18 cellular contexts compared by ENCODE assay signal in the genomic region with DNA sequence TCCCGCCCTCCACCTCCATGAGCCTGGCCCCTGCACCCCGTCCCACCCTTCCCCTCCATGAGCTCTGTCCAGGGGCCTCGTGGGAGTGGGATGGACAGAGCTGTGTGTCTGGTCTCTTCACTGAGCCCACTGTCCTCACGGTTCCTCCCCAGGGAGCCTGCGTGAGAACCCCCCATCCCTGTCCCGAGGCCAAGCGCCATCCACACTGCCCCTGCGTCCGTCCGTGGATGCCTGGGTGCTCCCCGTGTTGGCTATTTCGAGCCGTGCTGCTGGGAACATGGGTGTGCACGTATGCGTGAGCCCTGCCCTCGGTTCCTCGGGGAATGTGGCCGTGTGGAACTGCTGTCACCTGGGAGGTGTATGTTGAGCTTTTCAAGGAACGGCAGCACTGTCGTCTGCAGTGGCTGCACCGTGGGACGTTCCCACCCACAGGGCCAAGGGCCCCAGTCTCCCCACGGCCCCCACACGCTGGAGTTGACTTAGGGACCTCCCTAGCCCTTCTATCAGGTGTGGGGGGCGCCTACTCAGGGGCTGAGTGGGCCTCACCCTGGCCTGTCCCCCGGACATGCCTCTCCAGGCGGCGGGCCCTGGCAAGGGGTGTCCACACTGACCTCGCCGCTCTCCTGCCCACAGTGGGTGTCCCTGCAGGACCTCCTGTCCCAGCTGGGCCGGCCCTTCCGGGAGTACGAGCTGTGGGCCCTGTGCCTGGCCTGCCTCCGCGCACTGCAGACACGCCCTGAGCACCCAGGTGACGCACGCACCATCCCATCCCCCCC. TPM values are rescaled to one million over a fixed set of nuclear protein-coding genes. Genes with fewer than 3 reads are reported as not detected.
DNase-seq lines count a peak whose midpoint lies in the region; ATAC-seq and TF ChIP-seq lines count a peak whose summit lies in the region.
"Had no signal": no experiment of that assay in that cellular context is flagged by ENCODE, and none has a peak within 500 bp of the region (broad histone marks: within the 10 kb centered on the region; RNA-seq: fewer than 3 reads in every experiment).

No MANE protein-coding gene starts in this region.

- CTCF ChIA-PET in Caco-2 (lab: Charles Lee) = no interaction called here

- H3K27ac Mint-ChIP-seq in glutamatergic neuron (ENCODE audit: unreplicated experiment) (no peak overlapping the region), Caco-2 (ENCODE audit: unreplicated experiment) (no peak overlapping the region)
- no peak overlapping the region for H3K27ac Mint-ChIP-seq in stimulated activated memory B cell treated with anti-CD40 and anti-IgM and Interleukin-4, amounts not matched to agents 10 μg/mL and 1 μg/mL and 100 μg/mL, for 72 hours
- H3K27ac Mint-ChIP-seq: B cell; CD4-positive, alpha-beta memory T cell; HFFc6 had no signal

- peaks cover 25% of the 10 kb centered on the region; the same call in 1 of the 2 replicates for H4K20me1 ChIP-seq in BLaER1

- H3K36me3 Mint-ChIP-seq in glutamatergic neuron (ENCODE audit: unreplicated experiment) (peaks cover 10% of the 10 kb centered on the region), Caco-2 (ENCODE audit: insufficient read depth, unreplicated experiment) (no peaks in the 10 kb centered on the region)
- H3K36me3 Mint-ChIP-seq in stimulated activated memory B cell treated with anti-CD40 and anti-IgM and Interleukin-4, amounts not matched to agents 10 μg/mL and 1 μg/mL and 100 μg/mL, for 72 hours = no peaks in the 10 kb centered on the region
- H3K36me3 Mint-ChIP-seq: CD4-positive, alpha-beta memory T cell had no signal

- H3K27me3 Mint-ChIP-seq in glutamatergic neuron (ENCODE audit: unreplicated experiment) (peaks cover 6% of the 10 kb centered on the region), Caco-2 (ENCODE audit: insufficient read depth, unreplicated experiment) (peaks cover 13% of the 10 kb centered on the region)
- H3K27me3 Mint-ChIP-seq in stimulated activated memory B cell treated with anti-CD40 and anti-IgM and Interleukin-4, amounts not matched to agents 10 μg/mL and 1 μg/mL and 100 μg/mL, for 72 hours = peaks cover 13% of the 10 kb centered on the region
- H3K27me3 Mint-ChIP-seq: B cell had no signal

- POLR2A ChIA-PET in Caco-2 (lab: Charles Lee) = no interaction called here

- DNase-seq in Right ventricle myocardium inferior (ENCODE audit: missing footprints) = peak; percentile 50
- DNase-seq in right atrium auricular region (ENCODE audit: low spot score) = no peak
- DNase-seq in glutamatergic neuron = peak; percentile 14
- no peak for DNase-seq in Caco-2
- DNase-seq in NCI-H524 treated with DMSO at 0.1 percent for 48 hours (lab: John Stamatoyannopoulos, UW) = no peak
- DNase-seq: C1 segment of cervical spinal cord; CD4-positive, alpha-beta memory T cell; COR-L47; DMS153; DND-41; GOT3; HFFc6 had no signal

- TF ChIP-seq CTCF in right atrium auricular region (IDR thresholded peaks at IDR 0.05) (no peak), glutamatergic neuron (IDR thresholded peaks at IDR 0.05; ENCODE audit: partially characterized antibody, unreplicated experiment) (no peak), Caco-2 (IDR thresholded peaks at IDR 0.05; ENCODE audit: insufficient read depth in 1 of 2, low read depth in 1 of 2, low read length in 1 of 2, severe bottlenecking in 1 of 2, unreplicated experiment in 1 of 2) (no peak)

- H3K4me3 ChIP-seq in right atrium auricular region (no peak overlapping the region), BLaER1 (no peak overlapping the region), Caco-2 (ENCODE audit: low read depth, low read length) (no peak overlapping the region)
- H3K4me3 ChIP-seq: HAP-1 had no signal

- no peak overlapping the region for H3K9ac ChIP-seq in BLaER1

- H3K4me3 Mint-ChIP-seq in glutamatergic neuron (ENCODE audit: unreplicated experiment) (no peak overlapping the region), Caco-2 (ENCODE audit: unreplicated experiment) (no peak overlapping the region)
- no peak overlapping the region for H3K4me3 Mint-ChIP-seq in stimulated activated memory B cell treated with anti-CD40 and anti-IgM and Interleukin-4, amounts not matched to agents 10 μg/mL and 1 μg/mL and 100 μg/mL, for 72 hours
- H3K4me3 Mint-ChIP-seq: B cell; CD4-positive, alpha-beta memory T cell; HFFc6 had no signal

- no peaks in the 10 kb centered on the region for H3K27me3 ChIP-seq in right atrium auricular region
- peaks cover 3% of the 10 kb centered on the region; the same call in 1 of the 2 replicates for H3K27me3 ChIP-seq in BLaER1
- H3K27me3 ChIP-seq in Caco-2 (replicated peaks; ENCODE audit: control insufficient read depth, insufficient read depth, low read length) = no peaks in the 10 kb centered on the region; the same call in 1 of the 2 replicates

- BruUV-seq in Caco-2 (replicated peaks; lab: Mats Ljungman, UMichigan) = no TSS peak

- H3K9me3 Mint-ChIP-seq in glutamatergic neuron (ENCODE audit: unreplicated experiment) (peaks cover 13% of the 10 kb centered on the region), Caco-2 (ENCODE audit: unreplicated experiment) (peaks cover 13% of the 10 kb centered on the region)
- peaks cover 8% of the 10 kb centered on the region for H3K9me3 Mint-ChIP-seq in stimulated activated memory B cell treated with anti-CD40 and anti-IgM and Interleukin-4, amounts not matched to agents 10 μg/mL and 1 μg/mL and 100 μg/mL, for 72 hours

- peaks cover 0 to 7% of the 10 kb centered on the region in 2 donors for H3K9me3 ChIP-seq in right atrium auricular region
- peaks cover 11% of the 10 kb centered on the region; the same call in 1 of the 2 replicates for H3K9me3 ChIP-seq in BLaER1
- peaks cover 4% of the 10 kb centered on the region for H3K9me3 ChIP-seq in Caco-2

- H3K36me3 ChIP-seq in right atrium auricular region (no peaks in the 10 kb centered on the region), BLaER1 (no peaks in the 10 kb centered on the region), Caco-2 (ENCODE audit: control insufficient read depth, insufficient read depth, low read length) (no peaks in the 10 kb centered on the region)
- H3K36me3 ChIP-seq: HAP-1 had no signal

- peak overlapping the region; percentile 75 for H3K4me2 ChIP-seq in BLaER1

- intact Hi-C loops in Right ventricle myocardium inferior (cut with DNase I) = no loop called here
- intact Hi-C loops in Caco-2 (cut with micrococcal nuclease; ENCODE audit: unreplicated experiment) = no loop called here

- H3K27ac ChIP-seq in right atrium auricular region = no peak overlapping the region
- 0 out of 2 replicates have a peak overlapping the region, but pooled peaks have one; percentile 1 for H3K27ac ChIP-seq in BLaER1
- H3K27ac ChIP-seq: 22Rv1 had no signal

- ATAC-seq in Right ventricle myocardium inferior (no peak), HG03442 (IDR thresholded peaks at IDR 0.05; ENCODE audit: unreplicated experiment) (no peak)
- peak; percentile 13 for ATAC-seq in stimulated activated memory B cell treated with anti-CD40 and anti-IgM and Interleukin-4, amounts not matched to agents 10 μg/mL and 1 μg/mL and 100 μg/mL, for 72 hours

- H3K4me1 Mint-ChIP-seq in glutamatergic neuron (ENCODE audit: low read depth, unreplicated experiment) (peaks cover 8% of the 10 kb centered on the region), Caco-2 (ENCODE audit: low read depth, unreplicated experiment) (no peaks in the 10 kb centered on the region)
- H3K4me1 Mint-ChIP-seq in stimulated activated memory B cell treated with anti-CD40 and anti-IgM and Interleukin-4, amounts not matched to agents 10 μg/mL and 1 μg/mL and 100 μg/mL, for 72 hours = no peaks in the 10 kb centered on the region
- H3K4me1 Mint-ChIP-seq: B cell; CD4-positive, alpha-beta memory T cell had no signal

- H3K4me1 ChIP-seq in right atrium auricular region (no peaks in the 10 kb centered on the region), BLaER1 (peaks cover 61% of the 10 kb centered on the region), Caco-2 (no peaks in the 10 kb centered on the region)
- H3K4me1 ChIP-seq: HAP-1 had no signal

RNA-seq across cellular contexts. Expression of gene KNDC1, which starts 28.1 kb away (rescaled TPM):
- total RNA-seq in Right ventricle myocardium inferior (not detected), right atrium auricular region (1 to 10 TPM in 1 of 2 donors, under 1 TPM in 1; 0.59 to 1.8 TPM), glutamatergic neuron (ENCODE audit: unreplicated experiment) (7.4 TPM), Caco-2 (2022) (1.5 and 3.2 TPM in 2 replicates)

RNA-seq across cellular contexts. Expression of gene UTF1, which starts 41.9 kb away (rescaled TPM):
- total RNA-seq in Right ventricle myocardium inferior (not detected), right atrium auricular region (not detected), glutamatergic neuron (ENCODE audit: unreplicated experiment) (0.61 TPM), Caco-2 (2022) (not detected in 2 replicates)
- total RNA-seq: CD4-positive, alpha-beta memory T cell; HFFc6 had no signal

RNA-seq across cellular contexts. Expression of gene VENTX, which starts 49.6 kb away (rescaled TPM):
- total RNA-seq in Right ventricle myocardium inferior (0.54 TPM), right atrium auricular region (under 1 TPM; 0.44 to 0.63 TPM), glutamatergic neuron (ENCODE audit: unreplicated experiment) (1.6 TPM), Caco-2 (2022) (0.12 TPM in 1 of 2 replicates, not detected in the other)
- total RNA-seq: B cell; CD4-positive, alpha-beta memory T cell; HFFc6 had no signal

Comparison
In these comparisons a context has a peak if more than half of its experiments do, and no peak if none do; other contexts are left out.
1. DNase-seq: peak in Right ventricle myocardium inferior (single experiment) and glutamatergic neuron (single experiment); none in right atrium auricular region (single experiment), Caco-2 (0 of 2) and NCI-H524 treated with DMSO at 0.1 percent for 48 hours (single experiment).